Comparison of ENCODE assay signal across 22 cellular contexts in the genomic region with DNA sequence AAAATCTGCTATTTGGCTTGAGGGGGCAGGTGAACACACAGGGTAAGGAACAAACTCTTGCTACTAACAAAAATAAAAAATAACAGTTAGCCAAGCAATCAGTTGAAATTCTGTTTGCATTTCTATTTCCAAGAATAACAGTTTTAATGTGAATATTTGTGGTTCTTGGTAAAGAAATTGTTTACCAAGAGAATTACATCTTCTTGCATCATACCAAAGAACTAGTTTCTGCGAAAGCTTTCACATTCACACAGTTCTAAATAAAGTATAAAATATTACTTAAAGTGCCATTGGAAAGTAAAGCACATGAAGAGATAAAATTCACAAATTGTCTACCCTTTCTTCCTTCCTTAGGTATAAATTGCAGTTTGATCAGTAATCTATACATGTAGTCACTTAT. TPM values are rescaled to one million over a fixed set of nuclear protein-coding genes. Genes with fewer than 3 reads are reported as not detected.
"Had no signal": no experiment of that assay in that cellular context is flagged by ENCODE, and none has a peak within 500 bp of the region (broad histone marks: within the 10 kb centered on the region; RNA-seq: fewer than 3 reads in every experiment).

No MANE protein-coding gene starts in this region.

- H3K36me3 Mint-ChIP-seq: brain; naive thymus-derived CD4-positive, alpha-beta T cell had no signal

- H3K27me3 Mint-ChIP-seq: activated naive CD8-positive, alpha-beta T cell treated with anti-CD3 and anti-CD28 coated beads, Interleukin-2, amount 50 U/mL, for 24 hours; activated T-helper 17 cell treated with anti-CD3 and anti-CD28 coated beads, Interleukin-2, amount 50 U/mL, for 72 hours; brain; effector memory CD8-positive, alpha-beta T cell; naive thymus-derived CD4-positive, alpha-beta T cell had no signal

- H3K27ac ChIP-seq: epithelial cell of prostate, left ventricle myocardium inferior, neutrophil, parathyroid adenoma, tibial nerve, uterus had no signal

- H3K9me3 Mint-ChIP-seq: activated naive CD4-positive, alpha-beta T cell treated with anti-CD3 and anti-CD28 coated beads for 36 hours; activated naive CD8-positive, alpha-beta T cell treated with anti-CD3 and anti-CD28 coated beads, Interleukin-2, amount 50 U/mL, for 24 hours; activated T-helper 17 cell treated with anti-CD3 and anti-CD28 coated beads, Interleukin-2, amount 50 U/mL, for 72 hours; brain; T-helper 2 cell treated with Interferon-gamma antibody and Interleukin-4, amounts not matched to agents 5 μg/mL and 100 μg/mL, for 36 hours had no signal

- H3K4me3 ChIP-seq: left ventricle myocardium inferior, mucosa of descending colon, tibial nerve, uterus had no signal

- H3K9me3 ChIP-seq: left ventricle myocardium inferior, mucosa of descending colon, neutrophil, tibial nerve, uterus had no signal

- H3K4me1 ChIP-seq: left ventricle myocardium inferior, parathyroid adenoma, tibial nerve, uterus had no signal

- H3K4me3 Mint-ChIP-seq: activated naive CD4-positive, alpha-beta T cell treated with anti-CD3 and anti-CD28 coated beads for 36 hours; activated naive CD8-positive, alpha-beta T cell treated with anti-CD3 and anti-CD28 coated beads, Interleukin-2, amount 50 U/mL, for 24 hours; activated T-helper 17 cell treated with anti-CD3 and anti-CD28 coated beads, Interleukin-2, amount 50 U/mL, for 72 hours; brain; effector memory CD8-positive, alpha-beta T cell; naive thymus-derived CD4-positive, alpha-beta T cell; T-helper 2 cell treated with Interferon-gamma antibody and Interleukin-4, amounts not matched to agents 5 μg/mL and 100 μg/mL, for 36 hours had no signal

- ATAC-seq: activated naive CD8-positive, alpha-beta T cell treated with anti-CD3 and anti-CD28 coated beads, Interleukin-2, amount 50 U/mL, for 24 hours; activated T-helper 17 cell treated with anti-CD3 and anti-CD28 coated beads, Interleukin-2, amount 50 U/mL, for 72 hours; effector memory CD8-positive, alpha-beta T cell; mucosa of descending colon; naive thymus-derived CD4-positive, alpha-beta T cell had no signal

- H2AFZ ChIP-seq: parathyroid adenoma had no signal

- H3K36me3 ChIP-seq: left ventricle myocardium inferior, neutrophil, tibial nerve, uterus had no signal

- H3K27me3 ChIP-seq: neutrophil, uterus had no signal

- H3K79me2 ChIP-seq: parathyroid adenoma had no signal

- H3K9ac ChIP-seq: parathyroid adenoma had no signal

- H3K27ac Mint-ChIP-seq: activated naive CD4-positive, alpha-beta T cell treated with anti-CD3 and anti-CD28 coated beads for 36 hours; activated naive CD8-positive, alpha-beta T cell treated with anti-CD3 and anti-CD28 coated beads, Interleukin-2, amount 50 U/mL, for 24 hours; activated T-helper 17 cell treated with anti-CD3 and anti-CD28 coated beads, Interleukin-2, amount 50 U/mL, for 72 hours; effector memory CD8-positive, alpha-beta T cell; naive thymus-derived CD4-positive, alpha-beta T cell; T-helper 2 cell treated with Interferon-gamma antibody and Interleukin-4, amounts not matched to agents 5 μg/mL and 100 μg/mL, for 36 hours had no signal

- DNase-seq: activated CD4-positive, alpha-beta T cell treated with anti-CD3 and anti-CD28 coated beads, Interleukin-2, amount 50 U/mL, for 1 hour; activated naive CD4-positive, alpha-beta T cell treated with anti-CD3 and anti-CD28 coated beads for 36 hours; activated naive CD8-positive, alpha-beta T cell treated with anti-CD3 and anti-CD28 coated beads, Interleukin-2, amount 50 U/mL, for 24 hours; cerebellar nuclear complex; dermis blood vessel endothelial cell; effector memory CD8-positive, alpha-beta T cell; hypothalamus; left ventricle myocardium inferior; mucosa of descending colon; naive thymus-derived CD4-positive, alpha-beta T cell; stimulated activated CD4-positive, alpha-beta T cell treated with anti-CD3 and anti-CD28 coated beads, Interleukin-15, amount 100 ng/mL, for 24 hours; stimulated activated CD4-positive, alpha-beta T cell treated with anti-CD3 and anti-CD28 coated beads, Interleukin-4, amount 100 ng/mL, for 1 hour; stimulated activated naive CD4-positive, alpha-beta T cell; substantia nigra; uterus had no signal

- H3K4me1 Mint-ChIP-seq: activated naive CD8-positive, alpha-beta T cell treated with anti-CD3 and anti-CD28 coated beads, Interleukin-2, amount 50 U/mL, for 24 hours; activated T-helper 17 cell treated with anti-CD3 and anti-CD28 coated beads, Interleukin-2, amount 50 U/mL, for 72 hours; naive thymus-derived CD4-positive, alpha-beta T cell had no signal

RNA-seq across cellular contexts. Expression of a gene that starts 54.4 kb away (rescaled TPM):
- total RNA-seq: activated naive CD4-positive, alpha-beta T cell treated with anti-CD3 and anti-CD28 coated beads for 36 hours; activated T-helper 17 cell treated with anti-CD3 and anti-CD28 coated beads, Interleukin-2, amount 50 U/mL, for 72 hours; naive thymus-derived CD4-positive, alpha-beta T cell had no signal
